In genomic region chr13:46389985-46390384, GRCh38 we compare ENCODE assay signal across 8 cellular contexts. TPM values are rescaled to one million over a fixed set of nuclear protein-coding genes. Genes with fewer than 3 reads are reported as not detected.
DNase-seq lines count a peak whose midpoint lies in the region; ATAC-seq lines count a peak whose summit lies in the region.

No MANE protein-coding gene starts in this region.

- peaks cover 1 to 3% of the 10 kb centered on the region in 2 donors for H3K36me3 Mint-ChIP-seq in activated T-cell treated with anti-CD3 and anti-CD28 coated beads, Interleukin-2, amount 50 U/mL, for 72 hours (ENCODE audit: insufficient read depth in 2 of 2)

- peak overlapping the region; percentile 19 to 37 for H3K4me3 Mint-ChIP-seq in activated T-cell treated with anti-CD3 and anti-CD28 coated beads, Interleukin-2, amount 50 U/mL, for 72 hours

- peaks cover 17% of the 10 kb centered on the region for H3K27me3 Mint-ChIP-seq in activated T-cell treated with anti-CD3 and anti-CD28 coated beads, Interleukin-2, amount 50 U/mL, for 72 hours (ENCODE audit: low read depth)

- no peak overlapping the region for H3K27ac Mint-ChIP-seq in activated T-cell treated with anti-CD3 and anti-CD28 coated beads, Interleukin-2, amount 50 U/mL, for 72 hours

- H3K9me3 ChIP-seq in SK-N-MC (ENCODE audit: low read depth, low read length), result no peaks in the 10 kb centered on the region

- peak overlapping the region; percentile 92 for H3K27ac ChIP-seq in SK-N-MC

- H3K4me3 ChIP-seq in SK-N-MC, result peak overlapping the region; percentile 90

- peak; percentile 20 to 24 for DNase-seq in activated T-cell treated with anti-CD3 and anti-CD28 coated beads, Interleukin-2, amount 50 U/mL, for 72 hours
- no peak for DNase-seq in activated T-cell treated with anti-CD3 and anti-CD28 coated beads for 4 hours
- DNase-seq in SK-N-MC (ENCODE audit: low read depth, low spot score), result no peak
- peak in 47 of 51 donors; percentile 15 to 96 (median 79) for DNase-seq in hypothalamus (lab: John Stamatoyannopoulos, UW)
- peak; percentile 14 for DNase-seq in stimulated activated naive CD8-positive, alpha-beta T cell treated with anti-CD3 and anti-CD28 coated beads, Interleukin-15, Interleukin-2, amounts not matched to agents 100 U/mL and 50 U/mL, for 24 hours
- DNase-seq in mesenteric fat pad (ENCODE audit: low spot score), result no peak
- DNase-seq in amniotic stem cell (lab: John Stamatoyannopoulos, UW), result no peak

- H3K9me3 Mint-ChIP-seq in activated T-cell treated with anti-CD3 and anti-CD28 coated beads, Interleukin-2, amount 50 U/mL, for 72 hours, result no peaks in the 10 kb centered on the region

- peak overlapping the region; percentile 50 for H3K9ac ChIP-seq in SK-N-MC (ENCODE audit: insufficient read length)

- peak in 1 of 2 donors; percentile 12 for ATAC-seq in activated T-cell treated with anti-CD3 and anti-CD28 coated beads, Interleukin-2, amount 50 U/mL, for 72 hours (replicated peaks in 1 of 2)
- ATAC-seq in HG03066 (IDR thresholded peaks at IDR 0.05; ENCODE audit: low read depth, unreplicated experiment), result peak; percentile 49
- no peak for ATAC-seq in stimulated activated naive CD8-positive, alpha-beta T cell treated with anti-CD3 and anti-CD28 coated beads, Interleukin-15, Interleukin-2, amounts not matched to agents 100 U/mL and 50 U/mL, for 24 hours

- peaks cover 9% of the 10 kb centered on the region; the same call in 1 of the 2 replicates for H3K36me3 ChIP-seq in SK-N-MC (ENCODE audit: insufficient read depth, low read length)

- H3K4me1 Mint-ChIP-seq in activated T-cell treated with anti-CD3 and anti-CD28 coated beads, Interleukin-2, amount 50 U/mL, for 72 hours (ENCODE audit: low read depth), result peaks cover 39% of the 10 kb centered on the region

RNA-seq across cellular contexts. Expression of gene RUBCNL, which starts 2.9 kb away (rescaled TPM):
- 10 to 100 TPM in 1 of 2 donors, 1 to 10 TPM in 1; 8.9 to 17.3 TPM for total RNA-seq in activated T-cell treated with anti-CD3 and anti-CD28 coated beads, Interleukin-2, amount 50 U/mL, for 72 hours
- total RNA-seq in mesenteric fat pad, result 6.7 TPM

Comparison
In these comparisons a context has a peak if more than half of its experiments do, and no peak if none do; other contexts are left out.
1. DNase-seq: peak in activated T-cell treated with anti-CD3 and anti-CD28 coated beads, Interleukin-2, amount 50 U/mL, for 72 hours (2 of 2), hypothalamus (47 of 51) and stimulated activated naive CD8-positive, alpha-beta T cell treated with anti-CD3 and anti-CD28 coated beads, Interleukin-15, Interleukin-2, amounts not matched to agents 100 U/mL and 50 U/mL, for 24 hours (single experiment); none in activated T-cell treated with anti-CD3 and anti-CD28 coated beads for 4 hours (single experiment), SK-N-MC (single experiment), mesenteric fat pad (single experiment) and amniotic stem cell (single experiment).